22 cellular contexts compared by ENCODE assay signal in the genomic region with DNA sequence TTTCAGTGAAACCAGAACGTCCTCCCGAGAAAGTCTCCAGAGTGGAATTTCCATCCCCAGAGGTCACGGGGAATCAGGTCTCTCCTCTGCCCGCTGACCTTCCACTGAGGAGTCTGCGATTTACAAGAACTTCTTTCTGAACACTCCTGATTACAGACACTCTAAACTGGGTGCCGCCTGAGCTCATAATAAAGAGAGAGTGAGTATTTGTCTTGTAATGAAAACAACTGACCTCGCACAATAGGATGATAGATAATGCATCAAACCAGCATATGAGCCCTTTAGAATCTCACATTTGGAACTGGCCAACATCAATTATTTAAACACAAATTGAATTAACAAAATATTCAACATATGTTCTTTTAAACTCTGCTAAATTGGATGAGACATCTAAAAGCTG. TPM values are rescaled to one million over a fixed set of nuclear protein-coding genes. Genes with fewer than 3 reads are reported as not detected.
DNase-seq lines count a peak whose midpoint lies in the region; ATAC-seq and TF ChIP-seq lines count a peak whose summit lies in the region.
"Had no signal": no experiment of that assay in that cellular context is flagged by ENCODE, and none has a peak within 500 bp of the region (broad histone marks: within the 10 kb centered on the region; RNA-seq: fewer than 3 reads in every experiment).

No MANE protein-coding gene starts in this region.

- H3F3A ChIP-seq in GM23338 (replicated peaks; ENCODE audit: low read depth) (no peaks in the 10 kb centered on the region), neural progenitor cell (ENCODE audit: low read depth) (peaks cover 15% of the 10 kb centered on the region), smooth muscle cell (ENCODE audit: low read depth) (no peaks in the 10 kb centered on the region)

- H3K27me3 Mint-ChIP-seq in GM23338 (ENCODE audit: insufficient read depth, low read depth, poor library complexity) (peaks cover 4% of the 10 kb centered on the region), neural progenitor cell (ENCODE audit: insufficient read depth, low read depth) (peaks cover 11% of the 10 kb centered on the region)
- H3K27me3 Mint-ChIP-seq: CD4-positive, alpha-beta T cell had no signal

- H3K79me2 ChIP-seq in GM23338 (replicated peaks; ENCODE audit: insufficient read depth) (no peaks in the 10 kb centered on the region), neural progenitor cell (ENCODE audit: low read depth) (no peaks in the 10 kb centered on the region), smooth muscle cell (ENCODE audit: low read depth) (no peaks in the 10 kb centered on the region)

- ATAC-seq in GM23338 (no peak), GM21786 (IDR thresholded peaks at IDR 0.05; ENCODE audit: unreplicated experiment) (no peak)
- ATAC-seq: stimulated activated naive B cell treated with anti-CD40 and anti-IgM and Interleukin-4, amounts not matched to agents 10 μg/mL and 1 μg/mL and 100 μg/mL, for 72 hours had no signal

- peaks cover 23% of the 10 kb centered on the region for H3K4me1 Mint-ChIP-seq in GM23338
- peaks cover 49% of the 10 kb centered on the region for H3K4me1 Mint-ChIP-seq in neural progenitor cell
- H3K4me1 Mint-ChIP-seq: central memory CD8-positive, alpha-beta T cell; memory B cell; naive B cell; stimulated activated naive B cell treated with anti-CD40 and anti-IgM and Interleukin-4, amounts not matched to agents 10 μg/mL and 1 μg/mL and 100 μg/mL, for 72 hours had no signal

- H2AFZ ChIP-seq in GM23338 (peak overlapping the region; percentile 47; the same call in 1 of the 2 replicates), neural progenitor cell (replicated peaks) (peak overlapping the region; percentile 45), smooth muscle cell (ENCODE audit: low read depth) (no peak overlapping the region)

- no peak overlapping the region for H3K27ac Mint-ChIP-seq in GM23338
- H3K27ac Mint-ChIP-seq in neural progenitor cell, result peak overlapping the region; percentile 88
- H3K27ac Mint-ChIP-seq: activated naive CD4-positive, alpha-beta T cell treated with anti-CD3 and anti-CD28 coated beads for 36 hours; CD4-positive, alpha-beta T cell; memory B cell; stimulated activated naive B cell treated with anti-CD40 and anti-IgM and Interleukin-4, amounts not matched to agents 10 μg/mL and 1 μg/mL and 100 μg/mL, for 72 hours had no signal

- H3K9me2 ChIP-seq in GM23338 (ENCODE audit: insufficient read depth), result no peaks in the 10 kb centered on the region

- WGBS in smooth muscle cell (ENCODE audit: low lambda C conversion rate), result 79% methylated on average over 7 of the region's 7 CpGs

- H3K4me3 Mint-ChIP-seq in GM23338 (no peak overlapping the region), neural progenitor cell (peak overlapping the region; percentile 22)
- H3K4me3 Mint-ChIP-seq: activated naive CD4-positive, alpha-beta T cell treated with anti-CD3 and anti-CD28 coated beads for 36 hours; CD4-positive, alpha-beta T cell; central memory CD8-positive, alpha-beta T cell; memory B cell; stimulated activated naive B cell treated with anti-CD40 and anti-IgM and Interleukin-4, amounts not matched to agents 10 μg/mL and 1 μg/mL and 100 μg/mL, for 72 hours had no signal

- H3K9ac ChIP-seq in neural progenitor cell, result no peak overlapping the region
- no peak overlapping the region for H3K9ac ChIP-seq in smooth muscle cell (ENCODE audit: low read depth)

- H3K27ac ChIP-seq in GM23338 (ENCODE audit: low read depth) (no peak overlapping the region), caudate nucleus (ENCODE audit: low read depth, low read length) (peak overlapping the region; percentile 52), neural progenitor cell (no peak overlapping the region), Peyer's patch (no peak overlapping the region), smooth muscle cell (ENCODE audit: low read depth) (no peak overlapping the region)
- H3K27ac ChIP-seq: SK-N-MC, transverse colon had no signal

- DNase-seq in GM23338 (ENCODE audit: low spot score) (no peak), NCI-H748 (lab: John Stamatoyannopoulos, UW; ENCODE audit: unreplicated experiment) (peak; percentile 74), caudate nucleus (lab: John Stamatoyannopoulos, UW) (no peak), neural progenitor cell (ENCODE audit: low spot score) (no peak), Peyer's patch (no peak), smooth muscle cell (lab: John Stamatoyannopoulos, UW; ENCODE audit: unreplicated experiment) (no peak)
- no peak for DNase-seq in activated CD8-positive, alpha-beta memory T cell treated with anti-CD3 and anti-CD28 coated beads, Interleukin-2, amount 50 U/mL, for 48 hours
- DNase-seq: activated CD4-positive, CD25-positive, alpha-beta regulatory T cell; activated naive CD4-positive, alpha-beta T cell treated with anti-CD3 and anti-CD28 coated beads for 36 hours; activated T-cell treated with anti-CD3 and anti-CD28 coated beads, Interleukin-2, amount 50 U/mL, for 48 hours; CD4-positive, alpha-beta T cell; Kasumi-1; naive B cell; NCI-H2081 treated with DMSO at 0.1 percent for 48 hours; NCI-H526 treated with DMSO at 0.1 percent for 48 hours; stimulated activated CD4-positive, alpha-beta T cell treated with anti-CD3 and anti-CD28 coated beads, Interleukin-2, amount 100 ng/mL, for 24 hours; stimulated activated naive B cell treated with anti-CD40 and anti-IgM and Interleukin-4, amounts not matched to agents 10 μg/mL and 1 μg/mL and 100 μg/mL, for 72 hours; transverse colon had no signal

- H3K4me2 ChIP-seq in GM23338 (no peak overlapping the region), neural progenitor cell (peak overlapping the region; percentile 22), smooth muscle cell (no peak overlapping the region)

- H3K27me3 ChIP-seq in GM23338 (ENCODE audit: insufficient read depth) (no peaks in the 10 kb centered on the region), neural progenitor cell (no peaks in the 10 kb centered on the region), Peyer's patch (no peaks in the 10 kb centered on the region), smooth muscle cell (ENCODE audit: low read depth) (no peaks in the 10 kb centered on the region)

- H3K36me3 ChIP-seq in GM23338 (ENCODE audit: insufficient read depth), result no peaks in the 10 kb centered on the region
- no peaks in the 10 kb centered on the region for H3K36me3 ChIP-seq in neural progenitor cell
- no peaks in the 10 kb centered on the region for H3K36me3 ChIP-seq in Peyer's patch
- H3K36me3 ChIP-seq in smooth muscle cell (ENCODE audit: low read depth), result no peaks in the 10 kb centered on the region
- H3K36me3 ChIP-seq: transverse colon had no signal

- H3K9me3 Mint-ChIP-seq in GM23338 (no peaks in the 10 kb centered on the region; the same call in 2 of the 3 replicates), neural progenitor cell (no peaks in the 10 kb centered on the region)
- H3K9me3 Mint-ChIP-seq: activated naive CD4-positive, alpha-beta T cell treated with anti-CD3 and anti-CD28 coated beads for 36 hours; CD4-positive, alpha-beta T cell; central memory CD8-positive, alpha-beta T cell; memory B cell; stimulated activated naive B cell treated with anti-CD40 and anti-IgM and Interleukin-4, amounts not matched to agents 10 μg/mL and 1 μg/mL and 100 μg/mL, for 72 hours had no signal

- H3K9me3 ChIP-seq in neural progenitor cell (ENCODE audit: low read depth), result no peaks in the 10 kb centered on the region
- H3K9me3 ChIP-seq in Peyer's patch, result no peaks in the 10 kb centered on the region
- no peaks in the 10 kb centered on the region for H3K9me3 ChIP-seq in smooth muscle cell (replicated peaks; ENCODE audit: low read depth)
- H3K9me3 ChIP-seq: transverse colon had no signal

- TF ChIP-seq CTCF in GM23338 (conservative IDR thresholded peaks at IDR 0.05; ENCODE audit: low read depth in 2 of 2) (no peak), neural progenitor cell (IDR thresholded peaks at IDR 0.05) (no peak), Peyer's patch (IDR thresholded peaks at IDR 0.05) (no peak), smooth muscle cell (IDR thresholded peaks at IDR 0.05; ENCODE audit: borderline replicate concordance, insufficient read depth, poor library complexity, severe bottlenecking) (no peak)

- H4K20me1 ChIP-seq in GM23338 (replicated peaks; ENCODE audit: insufficient read depth), result no peaks in the 10 kb centered on the region
- H4K20me1 ChIP-seq in neural progenitor cell (ENCODE audit: low read depth), result no peaks in the 10 kb centered on the region
- no peaks in the 10 kb centered on the region for H4K20me1 ChIP-seq in smooth muscle cell (ENCODE audit: low read depth)

- H3K4me3 ChIP-seq in GM23338, result no peak overlapping the region
- no peak overlapping the region for H3K4me3 ChIP-seq in neural progenitor cell
- no peak overlapping the region for H3K4me3 ChIP-seq in Peyer's patch
- H3K4me3 ChIP-seq in smooth muscle cell, result no peak overlapping the region
- H3K4me3 ChIP-seq: SK-N-MC, transverse colon had no signal

- H3K4me1 ChIP-seq in GM23338 (ENCODE audit: insufficient read depth), result no peaks in the 10 kb centered on the region
- peaks cover 28% of the 10 kb centered on the region for H3K4me1 ChIP-seq in neural progenitor cell
- no peaks in the 10 kb centered on the region for H3K4me1 ChIP-seq in Peyer's patch
- peaks cover 12% of the 10 kb centered on the region for H3K4me1 ChIP-seq in smooth muscle cell (ENCODE audit: low read depth)
- H3K4me1 ChIP-seq: transverse colon had no signal

- TF ChIP-seq POLR2A in Peyer's patch (IDR thresholded peaks at IDR 0.05), result no peak

- no peaks in the 10 kb centered on the region for H3K36me3 Mint-ChIP-seq in GM23338 (ENCODE audit: low read depth)
- H3K36me3 Mint-ChIP-seq in neural progenitor cell, result no peaks in the 10 kb centered on the region
- H3K36me3 Mint-ChIP-seq: memory B cell; naive B cell; stimulated activated naive B cell treated with anti-CD40 and anti-IgM and Interleukin-4, amounts not matched to agents 10 μg/mL and 1 μg/mL and 100 μg/mL, for 72 hours had no signal

TF ChIP-seq in GM23338, 12 proteins besides CTCF, POLR2A, EP300 and RAD21:
- no peak for TF ChIP-seq POLR2AphosphoS5 (IDR thresholded peaks at IDR 0.05; ENCODE audit: low read depth)

RNA-seq across cellular contexts. Expression of a gene that starts 47.5 kb away (rescaled TPM):
- total RNA-seq in GM23338 (2014; rRNA removed; shearing (Covaris generic)), result 4.6 and 4.8 TPM in 2 replicates
- polyA plus RNA-seq in GM23338 (2016; fragmentation: Nextera tagmentation; extraction: Ambion mirVana), result 2.2 and 2.6 TPM in 2 replicates
- total RNA-seq in neural progenitor cell (ENCODE audit: low replicate concordance), result 35.9 and 91.8 TPM in 2 replicates
- total RNA-seq in Peyer's patch, result 10 to 100 TPM; 16.3 to 89.1 (median 32.3) TPM
- total RNA-seq in smooth muscle cell, result 0.27 and 0.36 TPM in 2 replicates
- polyA plus RNA-seq in smooth muscle cell, result 0.70 and 0.99 TPM in 2 replicates
